In genomic region chr7:73329861-73330581, GRCh38 we compare ENCODE assay signal across 14 cellular contexts. TPM values are rescaled to one million over a fixed set of nuclear protein-coding genes. Genes with fewer than 3 reads are reported as not detected.
A peak's percentile ranks its signal among the peaks of the same experiment; 100 is the strongest.
DNase-seq lines count a peak whose midpoint lies in the region; ATAC-seq, FAIRE-seq and TF ChIP-seq lines count a peak whose summit lies in the region.
"Had no signal": no experiment of that assay in that cellular context is flagged by ENCODE, and none has a peak within 500 bp of the region (broad histone marks: within the 10 kb centered on the region; RNA-seq: fewer than 3 reads in every experiment).

No MANE protein-coding gene starts in this region.

- H3K9me3 ChIP-seq in A549 = no peaks in the 10 kb centered on the region
- no peaks in the 10 kb centered on the region for H3K9me3 ChIP-seq in endodermal cell (ENCODE audit: control insufficient read depth, low read length)

- POLR2A ChIA-PET in A549 (lab: Yijun Ruan, JAX) = no interaction called here

- FAIRE-seq in A549 (lab: Jason Lieb, UNC) = no peak

- no peaks in the 10 kb centered on the region for H3K4me1 ChIP-seq in A549
- H3K4me1 ChIP-seq in endodermal cell (ENCODE audit: control insufficient read depth, insufficient read depth, low read length) = no peaks in the 10 kb centered on the region

- H3K27ac ChIP-seq in A549 (no peak overlapping the region), endodermal cell (ENCODE audit: low read depth, low read length) (no peak overlapping the region)

- H3K4me2 ChIP-seq in A549 = no peak overlapping the region

- CTCF ChIA-PET in A549 (lab: Yijun Ruan, JAX) = interaction anchor here (1.1 to 1.5 kb wide), 3 partner anchors 11 to 122 kb away, joined by 3 to 4 read pairs (median 3); no protein-coding TSS in a partner anchor

- 81% methylated on average over 11 of the region's 11 CpGs for WGBS in A549 (ENCODE audit: missing lambda C conversion rate)
- WGBS in endodermal cell (ENCODE audit: insufficient coverage in 1 of 2, insufficient read length in 1 of 2), 2 experiments = 90 to 94% methylated on average over 4 to 11 of the region's 11 CpGs

- TF ChIP-seq POLR2A in A549 (IDR thresholded peaks at IDR 0.05; ENCODE audit: low read length) = no peak

- no peak overlapping the region for H3K4me3 Mint-ChIP-seq in endodermal cell
- H3K4me3 Mint-ChIP-seq: activated naive CD8-positive, alpha-beta T cell treated with anti-CD3 and anti-CD28 coated beads, Interleukin-2, amount 50 U/mL, for 24 hours; naive B cell had no signal

- TF ChIP-seq RAD21 in A549 (conservative IDR thresholded peaks at IDR 0.05 in 1 of 2, IDR thresholded peaks at IDR 0.05 in 1 of 2) = no peak

- no peaks in the 10 kb centered on the region for H3K4me1 Mint-ChIP-seq in endodermal cell
- H3K4me1 Mint-ChIP-seq: activated naive CD8-positive, alpha-beta T cell treated with anti-CD3 and anti-CD28 coated beads, Interleukin-2, amount 50 U/mL, for 24 hours had no signal

- no peaks in the 10 kb centered on the region for H3K27me3 ChIP-seq in endodermal cell (ENCODE audit: control insufficient read depth, insufficient read depth, low read length, poor library complexity, severe bottlenecking)

- no peaks in the 10 kb centered on the region for H3K36me3 ChIP-seq in endodermal cell (ENCODE audit: control insufficient read depth, insufficient read depth, low read length)

- H3K27ac Mint-ChIP-seq in endodermal cell = peak overlapping the region; percentile 17
- H3K27ac Mint-ChIP-seq: activated naive CD8-positive, alpha-beta T cell treated with anti-CD3 and anti-CD28 coated beads, Interleukin-2, amount 50 U/mL, for 24 hours had no signal

- ATAC-seq in A549 (peak; percentile 26 to 53; a peak in 3 of 6 replicates), left lobe of liver (peak; percentile 71), GM19452 (IDR thresholded peaks at IDR 0.05; ENCODE audit: unreplicated experiment) (no peak), HG02588 (IDR thresholded peaks at IDR 0.05; ENCODE audit: unreplicated experiment) (no peak)
- ATAC-seq: activated naive CD8-positive, alpha-beta T cell treated with anti-CD3 and anti-CD28 coated beads, Interleukin-2, amount 50 U/mL, for 24 hours had no signal

- H3K4me3 ChIP-seq in A549 (no peak overlapping the region), endodermal cell (ENCODE audit: low read length) (no peak overlapping the region)

- no peak for DNase-seq in A549 (ENCODE audit: low read depth in 1 of 2, low spot score in 1 of 2)
- DNase-seq in NCI-H69 (lab: John Stamatoyannopoulos, UW) = peak; percentile 69
- no peak for DNase-seq in endodermal cell
- DNase-seq in left lobe of liver (ENCODE audit: low spot score) = no peak
- DNase-seq in NCI-H2227 (lab: John Stamatoyannopoulos, UW; ENCODE audit: unreplicated experiment) = no peak
- no peak for DNase-seq in NCI-H2107 (lab: John Stamatoyannopoulos, UW)
- DNase-seq: activated naive CD8-positive, alpha-beta T cell treated with anti-CD3 and anti-CD28 coated beads, Interleukin-2, amount 50 U/mL, for 24 hours; naive B cell; NCI-H345 had no signal

- TF ChIP-seq CTCF in A549 (IDR thresholded peaks at IDR 0.05) (no peak), endodermal cell (conservative IDR thresholded peaks at IDR 0.05) (no peak)

- H3K36me3 Mint-ChIP-seq in endodermal cell (ENCODE audit: low read depth) = no peaks in the 10 kb centered on the region
- H3K36me3 Mint-ChIP-seq: naive B cell had no signal

- H3K9me3 Mint-ChIP-seq in endodermal cell = no peaks in the 10 kb centered on the region
- H3K9me3 Mint-ChIP-seq: activated naive CD8-positive, alpha-beta T cell treated with anti-CD3 and anti-CD28 coated beads, Interleukin-2, amount 50 U/mL, for 24 hours had no signal

- H3K9ac ChIP-seq in endodermal cell (ENCODE audit: extremely low read depth, low read length, poor library complexity, severe bottlenecking) = no peak overlapping the region

- TF ChIP-seq EP300 in A549 (IDR thresholded peaks at IDR 0.05) = no peak

- H3K27me3 Mint-ChIP-seq in endodermal cell (ENCODE audit: insufficient read depth) = no peaks in the 10 kb centered on the region
- H3K27me3 Mint-ChIP-seq: activated naive CD8-positive, alpha-beta T cell treated with anti-CD3 and anti-CD28 coated beads, Interleukin-2, amount 50 U/mL, for 24 hours; naive B cell had no signal

TF ChIP-seq in A549, 52 proteins besides CTCF, POLR2A, EP300 and RAD21:
- TF ChIP-seq, protein P1, sequence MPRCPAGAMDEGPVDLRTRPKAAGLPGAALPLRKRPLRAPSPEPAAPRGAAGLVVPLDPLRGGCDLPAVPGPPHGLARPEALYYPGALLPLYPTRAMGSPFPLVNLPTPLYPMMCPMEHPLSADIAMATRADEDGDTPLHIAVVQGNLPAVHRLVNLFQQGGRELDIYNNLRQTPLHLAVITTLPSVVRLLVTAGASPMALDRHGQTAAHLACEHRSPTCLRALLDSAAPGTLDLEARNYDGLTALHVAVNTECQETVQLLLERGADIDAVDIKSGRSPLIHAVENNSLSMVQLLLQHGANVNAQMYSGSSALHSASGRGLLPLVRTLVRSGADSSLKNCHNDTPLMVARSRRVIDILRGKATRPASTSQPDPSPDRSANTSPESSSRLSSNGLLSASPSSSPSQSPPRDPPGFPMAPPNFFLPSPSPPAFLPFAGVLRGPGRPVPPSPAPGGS (IDR thresholded peaks at IDR 0.05) = no peak
- TF ChIP-seq, protein P2, sequence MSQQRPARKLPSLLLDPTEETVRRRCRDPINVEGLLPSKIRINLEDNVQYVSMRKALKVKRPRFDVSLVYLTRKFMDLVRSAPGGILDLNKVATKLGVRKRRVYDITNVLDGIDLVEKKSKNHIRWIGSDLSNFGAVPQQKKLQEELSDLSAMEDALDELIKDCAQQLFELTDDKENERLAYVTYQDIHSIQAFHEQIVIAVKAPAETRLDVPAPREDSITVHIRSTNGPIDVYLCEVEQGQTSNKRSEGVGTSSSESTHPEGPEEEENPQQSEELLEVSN (IDR thresholded peaks at IDR 0.05; ENCODE audit: borderline replicate concordance, low read depth) = no peak
- TF ChIP-seq MAFK (IDR thresholded peaks at IDR 0.05; ENCODE audit: partially characterized antibody) = peak; percentile 36

RNA-seq across cellular contexts. Expression of gene FKBP6, which starts 2.1 kb away (rescaled TPM):
- polyA plus RNA-seq in A549 (2011; rRNA removed) (0.04 TPM in 1 of 2 replicates, not detected in the other), A549 (2017; fragmentation: RNase III; extraction: RNeasy Plus Mini Kit Qiagen cat#74134 plus additional on column Dnase treatment) (not detected in 3 replicates)
- polyA plus RNA-seq in A549 (2012; cell fraction: cytosol; rRNA removed) = not detected in 2 replicates
- polyA plus RNA-seq in A549 (2012; cell fraction: nucleus; rRNA removed) = not detected in 2 replicates
- not detected in 2 replicates for polyA minus RNA-seq in A549 (2011; rRNA and poly(A)+ RNA removed)
- total RNA-seq in endodermal cell (not detected), left lobe of liver (not detected)
- not detected for polyA plus RNA-seq in endodermal cell (2013, experiment 1 of 2)
- not detected for polyA plus RNA-seq in endodermal cell (2013, experiment 2 of 2)
- total RNA-seq: A673, LHCN-M2, ureter had no signal

RNA-seq across cellular contexts. Expression of gene TRIM50, which starts 2.1 kb away (rescaled TPM):
- not detected in 2 replicates for polyA plus RNA-seq in A549 (2011; rRNA removed)
- polyA plus RNA-seq in A549 (2012; cell fraction: cytosol; rRNA removed) = 0.01 and 0.03 TPM in 2 replicates
- polyA plus RNA-seq in A549 (2012; cell fraction: nucleus; rRNA removed) = 0.08 TPM in 1 of 2 replicates, not detected in the other
- not detected in 3 replicates for polyA plus RNA-seq in A549 (2017; fragmentation: RNase III; extraction: RNeasy Plus Mini Kit Qiagen cat#74134 plus additional on column Dnase treatment)
- polyA minus RNA-seq in A549 (2011; rRNA and poly(A)+ RNA removed) = not detected in 2 replicates
- under 1 TPM; 0.24 to 0.33 TPM for total RNA-seq in endodermal cell
- polyA plus RNA-seq in endodermal cell (2013, experiment 1 of 2) = not detected
- not detected for polyA plus RNA-seq in endodermal cell (2013, experiment 2 of 2)
- total RNA-seq in left lobe of liver = not detected
- total RNA-seq: A673, LHCN-M2, ureter had no signal

RNA-seq across cellular contexts. Expression of gene NSUN5, which starts 21.4 kb away (rescaled TPM):
- polyA plus RNA-seq in A549 (2011; rRNA removed) = 34.2 and 38.9 TPM in 2 replicates
- 56.2 and 69.2 TPM in 2 replicates for polyA plus RNA-seq in A549 (2012; cell fraction: cytosol; rRNA removed)
- polyA plus RNA-seq in A549 (2012; cell fraction: nucleus; rRNA removed) = 138 and 156 TPM in 2 replicates
- 38.3 to 39.0 TPM (median 38.4 TPM) in 3 replicates for polyA plus RNA-seq in A549 (2017; fragmentation: RNase III; extraction: RNeasy Plus Mini Kit Qiagen cat#74134 plus additional on column Dnase treatment)
- polyA minus RNA-seq in A549 (2011; rRNA and poly(A)+ RNA removed) = 34.3 and 48.8 TPM in 2 replicates
- 10 to 100 TPM; 40.3 to 42.1 TPM for total RNA-seq in endodermal cell
- polyA plus RNA-seq in endodermal cell (2013, experiment 1 of 2) = 31.3 TPM
- polyA plus RNA-seq in endodermal cell (2013, experiment 2 of 2) = 30.4 TPM
- total RNA-seq in left lobe of liver = 8.5 TPM

Comparison
In these comparisons a context has a peak if more than half of its experiments do, and no peak if none do; other contexts are left out.
1. ATAC-seq: peak in A549 (2 of 2) and left lobe of liver (single experiment); none in GM19452 (single experiment) and HG02588 (single experiment).